In genomic region chr11:28963189-28963588, GRCh38 we compare ENCODE assay signal across 22 cellular contexts.
DNase-seq lines count a peak whose midpoint lies in the region; ATAC-seq, FAIRE-seq and TF ChIP-seq lines count a peak whose summit lies in the region.
"Had no signal": no experiment of that assay in that cellular context is flagged by ENCODE, and none has a peak within 500 bp of the region (broad histone marks: within the 10 kb centered on the region; RNA-seq: fewer than 3 reads in every experiment).

No MANE protein-coding gene starts in this region.

- H3K4me3 Mint-ChIP-seq in MCF 10A (ENCODE audit: unreplicated experiment) (peak overlapping the region; percentile 19), astrocyte (ENCODE audit: unreplicated experiment) (no peak overlapping the region)
- H3K4me3 Mint-ChIP-seq: activated B cell treated with CpG ODN at 0.5 μM for 24 hours; activated CD8-positive, alpha-beta T cell treated with anti-CD3 and anti-CD28 coated beads, Interleukin-2, amount 10 ng/mL, durations not matched to agents 7 days and 5 days; activated naive CD8-positive, alpha-beta T cell treated with anti-CD3 and anti-CD28 coated beads, Interleukin-2, amount 10 ng/mL, durations not matched to agents 7 days and 5 days; CD8-positive, alpha-beta memory T cell; natural killer cell treated with Interleukin-12 subunit alpha and Interleukin-12 subunit beta and Interleukin-15 and Interleukin-18, amount 100 ng/mL, for 72 hours had no signal

- H3K4me1 Mint-ChIP-seq in MCF 10A (ENCODE audit: insufficient read depth, unreplicated experiment) (peaks cover 26% of the 10 kb centered on the region), astrocyte (ENCODE audit: low read depth, unreplicated experiment) (peaks cover 4% of the 10 kb centered on the region)
- H3K4me1 Mint-ChIP-seq: activated B cell treated with CpG ODN at 0.5 μM for 24 hours; activated naive CD8-positive, alpha-beta T cell treated with anti-CD3 and anti-CD28 coated beads, Interleukin-2, amount 10 ng/mL, durations not matched to agents 7 days and 5 days; CD8-positive, alpha-beta memory T cell had no signal

- no peaks in the 10 kb centered on the region for H3K27me3 ChIP-seq in breast epithelium
- no peaks in the 10 kb centered on the region for H3K27me3 ChIP-seq in astrocyte (ENCODE audit: insufficient read depth, low read length)
- no peaks in the 10 kb centered on the region for H3K27me3 ChIP-seq in adrenal gland
- H3K27me3 ChIP-seq: esophagus squamous epithelium, SJCRH30 had no signal

- H3K4me3 ChIP-seq in breast epithelium (no peak overlapping the region), astrocyte (ENCODE audit: insufficient read depth, low read depth, low read length) (no peak overlapping the region), adrenal gland (no peak overlapping the region)
- H3K4me3 ChIP-seq: esophagus squamous epithelium, HAP-1, SJCRH30, thoracic aorta had no signal

- no peak overlapping the region for H3K4me2 ChIP-seq in astrocyte (ENCODE audit: low read length)

- no peaks in the 10 kb centered on the region for H3K9me3 Mint-ChIP-seq in MCF 10A (ENCODE audit: unreplicated experiment)
- no peaks in the 10 kb centered on the region for H3K9me3 Mint-ChIP-seq in astrocyte (ENCODE audit: unreplicated experiment)

- H4K20me1 ChIP-seq in astrocyte (ENCODE audit: insufficient read depth, low read length), result no peaks in the 10 kb centered on the region

- H3K36me3 Mint-ChIP-seq in MCF 10A (ENCODE audit: insufficient read depth, unreplicated experiment) (no peaks in the 10 kb centered on the region), astrocyte (ENCODE audit: low read depth, unreplicated experiment) (no peaks in the 10 kb centered on the region)
- H3K36me3 Mint-ChIP-seq: activated naive CD8-positive, alpha-beta T cell treated with anti-CD3 and anti-CD28 coated beads, Interleukin-2, amount 10 ng/mL, durations not matched to agents 7 days and 5 days; CD8-positive, alpha-beta memory T cell; natural killer cell treated with Interleukin-12 subunit alpha and Interleukin-12 subunit beta and Interleukin-15 and Interleukin-18, amount 100 ng/mL, for 72 hours had no signal

- intact Hi-C loops in MCF 10A (cut with micrococcal nuclease), result no loop called here
- intact Hi-C loops in breast epithelium (cut with DNase I; ENCODE audit: low total_unique reads), result no loop called here
- intact Hi-C loops in adrenal gland (cut with DNase I), result no loop called here

- H3K27me3 Mint-ChIP-seq in MCF 10A (ENCODE audit: insufficient read depth, unreplicated experiment) (no peaks in the 10 kb centered on the region), astrocyte (ENCODE audit: low read depth, unreplicated experiment) (peaks cover 2% of the 10 kb centered on the region)
- H3K27me3 Mint-ChIP-seq: activated B cell treated with CpG ODN at 0.5 μM for 24 hours; activated naive CD8-positive, alpha-beta T cell treated with anti-CD3 and anti-CD28 coated beads, Interleukin-2, amount 10 ng/mL, durations not matched to agents 7 days and 5 days; CD8-positive, alpha-beta memory T cell; natural killer cell treated with Interleukin-12 subunit alpha and Interleukin-12 subunit beta and Interleukin-15 and Interleukin-18, amount 100 ng/mL, for 72 hours had no signal

- no peaks in the 10 kb centered on the region for H3K79me2 ChIP-seq in astrocyte (ENCODE audit: insufficient read depth, low read length)

- H3K27ac Mint-ChIP-seq in MCF 10A (ENCODE audit: low read depth, unreplicated experiment) (peak overlapping the region; percentile 46), astrocyte (ENCODE audit: unreplicated experiment) (no peak overlapping the region)
- H3K27ac Mint-ChIP-seq: activated B cell treated with CpG ODN at 0.5 μM for 24 hours; activated CD8-positive, alpha-beta T cell treated with anti-CD3 and anti-CD28 coated beads, Interleukin-2, amount 10 ng/mL, durations not matched to agents 7 days and 5 days; activated naive CD8-positive, alpha-beta T cell treated with anti-CD3 and anti-CD28 coated beads, Interleukin-2, amount 10 ng/mL, durations not matched to agents 7 days and 5 days; natural killer cell treated with Interleukin-12 subunit alpha and Interleukin-12 subunit beta and Interleukin-15 and Interleukin-18, amount 100 ng/mL, for 72 hours had no signal

- POLR2A ChIA-PET in MCF 10A (lab: Yijun Ruan, JAX), result interaction anchor here (0.7 kb wide), 1 partner anchor 95 kb away, joined by 3 read pairs; no protein-coding TSS in a partner anchor

- H3K36me3 ChIP-seq in breast epithelium, result no peaks in the 10 kb centered on the region
- H3K36me3 ChIP-seq in astrocyte (ENCODE audit: insufficient read depth, low read length), result no peaks in the 10 kb centered on the region
- H3K36me3 ChIP-seq in adrenal gland (replicated peaks in 1 of 2), result no peaks in the 10 kb centered on the region
- H3K36me3 ChIP-seq: esophagus squamous epithelium, HAP-1, SJCRH30, thoracic aorta had no signal

- no peaks in the 10 kb centered on the region for H3K4me1 ChIP-seq in breast epithelium
- no peaks in the 10 kb centered on the region for H3K4me1 ChIP-seq in astrocyte (ENCODE audit: insufficient read depth, low read length)
- H3K4me1 ChIP-seq in adrenal gland (replicated peaks in 1 of 2), result no peaks in the 10 kb centered on the region
- H3K4me1 ChIP-seq: esophagus squamous epithelium, HAP-1, SJCRH30 had no signal

- H3K27ac ChIP-seq in breast epithelium (no peak overlapping the region), astrocyte (ENCODE audit: low read depth, low read length) (no peak overlapping the region), adrenal gland (no peak overlapping the region)
- H3K27ac ChIP-seq: esophagus squamous epithelium, HL-60, SJCRH30, thoracic aorta had no signal

- no peak overlapping the region for H2AFZ ChIP-seq in astrocyte (ENCODE audit: low read depth, low read length)

- TF ChIP-seq CTCF in MCF 10A (IDR thresholded peaks at IDR 0.05; ENCODE audit: unreplicated experiment), result no peak
- no peak for TF ChIP-seq CTCF in breast epithelium (IDR thresholded peaks at IDR 0.05)
- TF ChIP-seq CTCF in astrocyte (IDR thresholded peaks at IDR 0.05; ENCODE audit: insufficient read depth, low read depth, low read length), result no peak
- TF ChIP-seq CTCF in adrenal gland (IDR thresholded peaks at IDR 0.05), result no peak

- H3K9me3 ChIP-seq in breast epithelium, result no peaks in the 10 kb centered on the region
- H3K9me3 ChIP-seq in astrocyte (ENCODE audit: insufficient read depth, low read depth, low read length), result peaks cover 3% of the 10 kb centered on the region
- H3K9me3 ChIP-seq in adrenal gland (replicated peaks in 1 of 3), result no peaks in the 10 kb centered on the region
- H3K9me3 ChIP-seq: esophagus squamous epithelium, HAP-1, SJCRH30, thoracic aorta had no signal

- FAIRE-seq in astrocyte (lab: Jason Lieb, UNC), result no peak

- CTCF ChIA-PET in MCF 10A (lab: Yijun Ruan, JAX), result no interaction called here

- H3K9ac ChIP-seq in astrocyte (ENCODE audit: low read length), result no peak overlapping the region

- WGBS in adrenal gland, 4 donors, result 24 to 33% (median 25%) methylated on average over 1 of the region's 1 CpG

- no peak for TF ChIP-seq POLR2A in breast epithelium (IDR thresholded peaks at IDR 0.05)
- TF ChIP-seq POLR2A in adrenal gland (IDR thresholded peaks at IDR 0.05), result no peak

- BruUV-seq in MCF 10A (replicated peaks; lab: Mats Ljungman, UMichigan), result no TSS peak

- DNase-seq in MCF 10A (ENCODE audit: unreplicated experiment), result peak; percentile 59
- no peak for DNase-seq in breast epithelium (ENCODE audit: low spot score in 2 of 2)
- DNase-seq in astrocyte (ENCODE audit: low read depth), result peak; percentile 37
- peak; percentile 18 for DNase-seq in fibroblast of the conjunctiva (ENCODE audit: low read depth)
- no peak for DNase-seq in stimulated activated naive CD4-positive, alpha-beta T cell (lab: John Stamatoyannopoulos, UW)
- DNase-seq in HuH-7.5 (ENCODE audit: low spot score), result no peak
- no peak for DNase-seq in adrenal gland
- DNase-seq: 8988T; activated B cell treated with CpG ODN at 0.5 μM for 24 hours; activated CD8-positive, alpha-beta T cell treated with anti-CD3 and anti-CD28 coated beads, Interleukin-2, amount 10 ng/mL, durations not matched to agents 7 days and 5 days; activated naive CD8-positive, alpha-beta T cell treated with anti-CD3 and anti-CD28 coated beads, Interleukin-2, amount 10 ng/mL, durations not matched to agents 7 days and 5 days; CD8-positive, alpha-beta memory T cell; esophagus squamous epithelium; KBM-7; NCI-H2029 treated with DMSO at 0.1 percent for 48 hours; NCI-H510A; SJCRH30 had no signal

- ATAC-seq in GM18870 (IDR thresholded peaks at IDR 0.05; ENCODE audit: unreplicated experiment), result no peak
- ATAC-seq: activated CD8-positive, alpha-beta T cell treated with anti-CD3 and anti-CD28 coated beads, Interleukin-2, amount 10 ng/mL, durations not matched to agents 7 days and 5 days; natural killer cell treated with Interleukin-12 subunit alpha and Interleukin-12 subunit beta and Interleukin-15 and Interleukin-18, amount 100 ng/mL, for 72 hours had no signal

Comparison
In these comparisons a context has a peak if more than half of its experiments do, and no peak if none do; other contexts are left out.
1. DNase-seq: peak in MCF 10A (single experiment), astrocyte (single experiment) and fibroblast of the conjunctiva (single experiment); none in breast epithelium (0 of 2), stimulated activated naive CD4-positive, alpha-beta T cell (0 of 6), HuH-7.5 (single experiment) and adrenal gland (0 of 7).